Comparison of ENCODE assay signal across 26 cellular contexts in genomic region chr11:95660038-95660437, GRCh38.
DNase-seq lines count a peak whose midpoint lies in the region; ATAC-seq and TF ChIP-seq lines count a peak whose summit lies in the region.
"Had no signal": no experiment of that assay in that cellular context is flagged by ENCODE, and none has a peak within 500 bp of the region (broad histone marks: within the 10 kb centered on the region; RNA-seq: fewer than 3 reads in every experiment).

No MANE protein-coding gene starts in this region.

- peaks cover under 1% of the 10 kb centered on the region for H3K9me3 Mint-ChIP-seq in CD8-positive, alpha-beta T cell
- H3K9me3 Mint-ChIP-seq in endodermal cell (no peaks in the 10 kb centered on the region), neural progenitor cell (peaks cover 5% of the 10 kb centered on the region)
- peaks cover 2% of the 10 kb centered on the region for H3K9me3 Mint-ChIP-seq in activated CD8-positive, alpha-beta memory T cell treated with anti-CD3 and anti-CD28 coated beads, Interleukin-2, amount 10 ng/mL, durations not matched to agents 7 days and 5 days (ENCODE audit: low read depth)

- H3K79me2 ChIP-seq in neural progenitor cell (ENCODE audit: low read depth), result no peaks in the 10 kb centered on the region

- no peak overlapping the region for H3K4me3 Mint-ChIP-seq in CD8-positive, alpha-beta T cell
- H3K4me3 Mint-ChIP-seq in endodermal cell (no peak overlapping the region), neural progenitor cell (no peak overlapping the region)
- H3K4me3 Mint-ChIP-seq in activated CD8-positive, alpha-beta memory T cell treated with anti-CD3 and anti-CD28 coated beads, Interleukin-2, amount 10 ng/mL, durations not matched to agents 7 days and 5 days, result no peak overlapping the region
- H3K4me3 Mint-ChIP-seq: activated CD4-positive, alpha-beta T cell treated with anti-CD3 and anti-CD28 coated beads for 36 hours; activated naive CD4-positive, alpha-beta T cell treated with anti-CD3 and anti-CD28 coated beads, Interleukin-2, amount 10 ng/mL, durations not matched to agents 7 days and 5 days; activated T-cell treated with anti-CD3 and anti-CD28 coated beads, Interleukin-2, amount 50 U/mL, for 72 hours; stimulated activated naive B cell treated with anti-CD40 and anti-IgM and Interleukin-4, amounts not matched to agents 10 μg/mL and 1 μg/mL and 100 μg/mL, for 72 hours had no signal

- H3K36me3 Mint-ChIP-seq in CD8-positive, alpha-beta T cell, result no peaks in the 10 kb centered on the region
- H3K36me3 Mint-ChIP-seq in endodermal cell (ENCODE audit: low read depth) (no peaks in the 10 kb centered on the region), neural progenitor cell (no peaks in the 10 kb centered on the region)
- H3K36me3 Mint-ChIP-seq in activated CD8-positive, alpha-beta memory T cell treated with anti-CD3 and anti-CD28 coated beads, Interleukin-2, amount 10 ng/mL, durations not matched to agents 7 days and 5 days, result no peaks in the 10 kb centered on the region
- H3K36me3 Mint-ChIP-seq: stimulated activated naive B cell treated with anti-CD40 and anti-IgM and Interleukin-4, amounts not matched to agents 10 μg/mL and 1 μg/mL and 100 μg/mL, for 72 hours had no signal

- no peaks in the 10 kb centered on the region for H3K9me3 ChIP-seq in CD8-positive, alpha-beta T cell (ENCODE audit: low read length)
- H3K9me3 ChIP-seq in endodermal cell (ENCODE audit: control insufficient read depth, low read length), result no peaks in the 10 kb centered on the region
- no peaks in the 10 kb centered on the region for H3K9me3 ChIP-seq in neural progenitor cell (ENCODE audit: low read depth)
- H3K9me3 ChIP-seq: ovary, right atrium auricular region, SJSA1, testis had no signal

- H3K36me3 ChIP-seq in CD8-positive, alpha-beta T cell (ENCODE audit: insufficient read depth, low read length), result no peaks in the 10 kb centered on the region
- H3K36me3 ChIP-seq in endodermal cell (ENCODE audit: control insufficient read depth, insufficient read depth, low read length) (no peaks in the 10 kb centered on the region), neural progenitor cell (no peaks in the 10 kb centered on the region)
- H3K36me3 ChIP-seq: ascending aorta, ovary, right atrium auricular region, SJSA1 had no signal

- peaks cover 20% of the 10 kb centered on the region for H3K4me1 Mint-ChIP-seq in CD8-positive, alpha-beta T cell (ENCODE audit: low read depth)
- H3K4me1 Mint-ChIP-seq in endodermal cell (peaks cover 6% of the 10 kb centered on the region), neural progenitor cell (peaks cover 13% of the 10 kb centered on the region)
- peaks cover 6% of the 10 kb centered on the region for H3K4me1 Mint-ChIP-seq in activated CD8-positive, alpha-beta memory T cell treated with anti-CD3 and anti-CD28 coated beads, Interleukin-2, amount 10 ng/mL, durations not matched to agents 7 days and 5 days

- ATAC-seq in CD8-positive, alpha-beta T cell, result peak; percentile 44
- ATAC-seq in activated CD8-positive, alpha-beta memory T cell treated with anti-CD3 and anti-CD28 coated beads, Interleukin-2, amount 10 ng/mL, durations not matched to agents 7 days and 5 days, result no peak
- ATAC-seq: activated CD4-positive, alpha-beta T cell treated with anti-CD3 and anti-CD28 coated beads for 36 hours; activated T-cell treated with anti-CD3 and anti-CD28 coated beads, Interleukin-2, amount 50 U/mL, for 72 hours; stimulated activated naive B cell treated with anti-CD40 and anti-IgM and Interleukin-4, amounts not matched to agents 10 μg/mL and 1 μg/mL and 100 μg/mL, for 72 hours had no signal

- H3K27ac Mint-ChIP-seq in CD8-positive, alpha-beta T cell, result peak overlapping the region; percentile 41
- H3K27ac Mint-ChIP-seq in endodermal cell, result no peak overlapping the region
- no peak overlapping the region for H3K27ac Mint-ChIP-seq in neural progenitor cell
- no peak overlapping the region for H3K27ac Mint-ChIP-seq in activated CD8-positive, alpha-beta memory T cell treated with anti-CD3 and anti-CD28 coated beads, Interleukin-2, amount 10 ng/mL, durations not matched to agents 7 days and 5 days
- H3K27ac Mint-ChIP-seq: activated CD4-positive, alpha-beta T cell treated with anti-CD3 and anti-CD28 coated beads for 36 hours; activated naive CD4-positive, alpha-beta T cell treated with anti-CD3 and anti-CD28 coated beads, Interleukin-2, amount 10 ng/mL, durations not matched to agents 7 days and 5 days; activated T-cell treated with anti-CD3 and anti-CD28 coated beads, Interleukin-2, amount 50 U/mL, for 72 hours; stimulated activated naive B cell treated with anti-CD40 and anti-IgM and Interleukin-4, amounts not matched to agents 10 μg/mL and 1 μg/mL and 100 μg/mL, for 72 hours had no signal

- no peak overlapping the region for H3K4me2 ChIP-seq in neural progenitor cell

- no peaks in the 10 kb centered on the region for H3F3A ChIP-seq in neural progenitor cell (ENCODE audit: low read depth)

- CTCF ChIA-PET in CD8-positive, alpha-beta T cell (lab: Charles Lee), result no interaction called here
- CTCF ChIA-PET in activated CD8-positive, alpha-beta memory T cell treated with anti-CD3 and anti-CD28 coated beads, Interleukin-2, amount 10 ng/mL, durations not matched to agents 7 days and 5 days (lab: Charles Lee), result no interaction called here

- POLR2A ChIA-PET in CD8-positive, alpha-beta T cell (lab: Charles Lee), result no interaction called here

- H2AFZ ChIP-seq in neural progenitor cell (replicated peaks), result no peak overlapping the region

- intact Hi-C loops in CD8-positive, alpha-beta T cell (cut with DNase I, micrococcal nuclease), result no loop called here

- H3K27me3 ChIP-seq in CD8-positive, alpha-beta T cell (ENCODE audit: insufficient read depth, low read length), result no peaks in the 10 kb centered on the region
- no peaks in the 10 kb centered on the region for H3K27me3 ChIP-seq in endodermal cell (ENCODE audit: control insufficient read depth, insufficient read depth, low read length, poor library complexity, severe bottlenecking)
- no peaks in the 10 kb centered on the region for H3K27me3 ChIP-seq in neural progenitor cell
- H3K27me3 ChIP-seq: ascending aorta, ovary, right atrium auricular region, SJSA1, testis had no signal

- H4K20me1 ChIP-seq in neural progenitor cell (ENCODE audit: low read depth), result no peaks in the 10 kb centered on the region

- DNase-seq in CD8-positive, alpha-beta T cell, result peak in 1 of 7 experiments; percentile 12
- DNase-seq in SK-N-DZ (ENCODE audit: low spot score) (peak; percentile 9), endodermal cell (peak; percentile 47), neural progenitor cell (ENCODE audit: low spot score) (peak; percentile 43), NCI-H1694 (lab: John Stamatoyannopoulos, UW) (no peak)
- DNase-seq in activated CD8-positive, alpha-beta memory T cell treated with anti-CD3 and anti-CD28 coated beads, Interleukin-2, amount 10 ng/mL, durations not matched to agents 7 days and 5 days, result no peak
- no peak for DNase-seq in central memory CD4-positive, alpha-beta T cell
- DNase-seq: activated CD4-positive, alpha-beta T cell treated with anti-CD3 and anti-CD28 coated beads for 36 hours; activated naive CD4-positive, alpha-beta T cell treated with anti-CD3 and anti-CD28 coated beads, Interleukin-2, amount 10 ng/mL, durations not matched to agents 7 days and 5 days; activated T-cell treated with anti-CD3 and anti-CD28 coated beads, Interleukin-2, amount 50 U/mL, for 72 hours; caudate nucleus; dermis blood vessel endothelial cell; DMS153; GDM1; KG1; NCI-H146; NCI-H2171; NCI-H524 treated with DMSO at 0.1 percent for 48 hours; ovary; stimulated activated CD4-positive, alpha-beta T cell treated with anti-CD3 and anti-CD28 coated beads, Interleukin-4, amount 100 ng/mL, for 24 hours; stimulated activated naive B cell treated with anti-CD40 and anti-IgM and Interleukin-4, amounts not matched to agents 10 μg/mL and 1 μg/mL and 100 μg/mL, for 72 hours; testis had no signal

- H3K27ac ChIP-seq in CD8-positive, alpha-beta T cell (ENCODE audit: low read depth, low read length), result no peak overlapping the region
- H3K27ac ChIP-seq in endodermal cell (ENCODE audit: low read depth, low read length) (no peak overlapping the region), neural progenitor cell (no peak overlapping the region)
- H3K27ac ChIP-seq: C4-2B, ovary, right atrium auricular region, SJSA1, testis had no signal

- H3K27me3 Mint-ChIP-seq in CD8-positive, alpha-beta T cell (ENCODE audit: low read depth), result no peaks in the 10 kb centered on the region
- H3K27me3 Mint-ChIP-seq in endodermal cell (ENCODE audit: insufficient read depth) (no peaks in the 10 kb centered on the region), neural progenitor cell (ENCODE audit: insufficient read depth, low read depth) (no peaks in the 10 kb centered on the region)
- H3K27me3 Mint-ChIP-seq in activated CD8-positive, alpha-beta memory T cell treated with anti-CD3 and anti-CD28 coated beads, Interleukin-2, amount 10 ng/mL, durations not matched to agents 7 days and 5 days, result peaks cover 2% of the 10 kb centered on the region
- H3K27me3 Mint-ChIP-seq: activated CD4-positive, alpha-beta T cell treated with anti-CD3 and anti-CD28 coated beads for 36 hours; activated naive CD4-positive, alpha-beta T cell treated with anti-CD3 and anti-CD28 coated beads, Interleukin-2, amount 10 ng/mL, durations not matched to agents 7 days and 5 days; stimulated activated naive B cell treated with anti-CD40 and anti-IgM and Interleukin-4, amounts not matched to agents 10 μg/mL and 1 μg/mL and 100 μg/mL, for 72 hours had no signal

- H3K9ac ChIP-seq in endodermal cell (ENCODE audit: extremely low read depth, low read length, poor library complexity, severe bottlenecking) (no peak overlapping the region), neural progenitor cell (no peak overlapping the region)

- H3K4me1 ChIP-seq in CD8-positive, alpha-beta T cell (ENCODE audit: insufficient read depth, low read length), result peaks cover 10% of the 10 kb centered on the region
- H3K4me1 ChIP-seq in endodermal cell (ENCODE audit: control insufficient read depth, insufficient read depth, low read length) (no peaks in the 10 kb centered on the region), neural progenitor cell (peaks cover 15% of the 10 kb centered on the region)
- H3K4me1 ChIP-seq: right atrium auricular region, SJSA1, testis had no signal

- no peak overlapping the region for H3K4me3 ChIP-seq in CD8-positive, alpha-beta T cell (ENCODE audit: low read depth, low read length)
- no peak overlapping the region for H3K4me3 ChIP-seq in endodermal cell (ENCODE audit: low read length)
- H3K4me3 ChIP-seq in neural progenitor cell, result no peak overlapping the region
- H3K4me3 ChIP-seq: ascending aorta, ovary, right atrium auricular region, SJSA1, testis had no signal

- no peak for TF ChIP-seq CTCF in CD8-positive, alpha-beta T cell (IDR thresholded peaks at IDR 0.05)
- TF ChIP-seq CTCF in endodermal cell (conservative IDR thresholded peaks at IDR 0.05) (no peak), neural progenitor cell (IDR thresholded peaks at IDR 0.05) (no peak)

Comparison
In these comparisons a context has a peak if more than half of its experiments do, and no peak if none do; other contexts are left out.
1. DNase-seq: peak in SK-N-DZ (single experiment), endodermal cell (single experiment) and neural progenitor cell (single experiment); none in activated CD8-positive, alpha-beta memory T cell treated with anti-CD3 and anti-CD28 coated beads, Interleukin-2, amount 10 ng/mL, durations not matched to agents 7 days and 5 days (single experiment), NCI-H1694 (single experiment) and central memory CD4-positive, alpha-beta T cell (single experiment).